11 cellular contexts compared by ENCODE assay signal in genomic region chr2:236658974-236659757, GRCh38.
DNase-seq lines count a peak whose midpoint lies in the region; ATAC-seq, FAIRE-seq and TF ChIP-seq lines count a peak whose summit lies in the region.
"Had no signal": no experiment of that assay in that cellular context is flagged by ENCODE, and none has a peak within 500 bp of the region (broad histone marks: within the 10 kb centered on the region; RNA-seq: fewer than 3 reads in every experiment).

No MANE protein-coding gene starts in this region.

- H3K27ac ChIP-seq in A549 (peak overlapping the region; percentile 88 to 90), RWPE2 (ENCODE audit: poor library complexity, severe bottlenecking) (peak overlapping the region; percentile 69), hepatocyte (peak overlapping the region; percentile 38), trophoblast cell (ENCODE audit: low read depth, low read length) (peak overlapping the region; percentile 46), GM23248 (no peak overlapping the region)
- H3K27ac ChIP-seq: SJCRH30 had no signal

- peak overlapping the region; percentile 90 for H2BK120ac ChIP-seq in trophoblast cell (ENCODE audit: insufficient read depth, low read length, poor library complexity)

- WGBS in A549 (ENCODE audit: missing lambda C conversion rate), result 84% methylated on average over 14 of the region's 16 CpGs
- WGBS in hepatocyte (ENCODE audit: low lambda C conversion rate, missing lambda C conversion rate), result 73% methylated on average over 16 of the region's 16 CpGs
- no CpG with 5 or more reads among the region's 16 CpGs for WGBS in trophoblast cell (ENCODE audit: extremely low coverage, insufficient coverage, insufficient read length)
- 85 to 87% methylated on average over 16 of the region's 16 CpGs for WGBS in GM23248 (ENCODE audit: low coverage in 1 of 2, low lambda C conversion rate in 2 of 2, missing lambda C conversion rate in 2 of 2), 2 experiments

- H3K4me3 ChIP-seq in A549 (no peak overlapping the region), RWPE2 (ENCODE audit: severe bottlenecking) (no peak overlapping the region), hepatocyte (no peak overlapping the region), trophoblast cell (ENCODE audit: low read depth, low read length) (no peak overlapping the region), GM23248 (no peak overlapping the region)
- H3K4me3 ChIP-seq: SJCRH30 had no signal

- in situ Hi-C loops in GM23248 (cut with MboI), result no loop called here

- ATAC-seq in A549 (peak in 1 of 2 experiments; percentile 12; a peak in 2 of 6 replicates), RWPE2 (ENCODE audit: low read depth) (no peak)

- H3K4ac ChIP-seq in trophoblast cell (ENCODE audit: low read depth, low read length), result peak overlapping the region; percentile 49

- no peak overlapping the region for H4K12ac ChIP-seq in trophoblast cell (ENCODE audit: low read depth, low read length)

- H3K4me1 ChIP-seq in A549, result peaks cover 35% of the 10 kb centered on the region
- H3K4me1 ChIP-seq in RWPE2 (ENCODE audit: insufficient read depth, poor library complexity, severe bottlenecking), result peaks cover 19% of the 10 kb centered on the region
- peaks cover 39% of the 10 kb centered on the region for H3K4me1 ChIP-seq in hepatocyte (ENCODE audit: insufficient read depth)
- H3K4me1 ChIP-seq in trophoblast cell (ENCODE audit: control insufficient read depth in 1 of 2, insufficient read depth in 2 of 2, low read length in 2 of 2), result peaks cover 18 to 26% of the 10 kb centered on the region in 2 experiments
- H3K4me1 ChIP-seq in GM23248 (ENCODE audit: insufficient read depth), result peaks cover 42% of the 10 kb centered on the region

- peaks cover 38% of the 10 kb centered on the region for H3F3A ChIP-seq in GM23248 (ENCODE audit: insufficient read depth)

- H2BK12ac ChIP-seq in trophoblast cell (ENCODE audit: low read length), result peak overlapping the region; percentile 93

- peak overlapping the region; percentile 81 for H2BK5ac ChIP-seq in trophoblast cell (ENCODE audit: low read depth, low read length, poor library complexity)

- H3K36me3 ChIP-seq in RWPE2 (ENCODE audit: low read depth) (no peaks in the 10 kb centered on the region), hepatocyte (replicated peaks; ENCODE audit: insufficient read depth, low read depth) (no peaks in the 10 kb centered on the region), trophoblast cell (ENCODE audit: control insufficient read depth in 1 of 2, insufficient read depth in 2 of 2, low read length in 2 of 2) (no peaks in the 10 kb centered on the region), GM23248 (ENCODE audit: low read depth) (no peaks in the 10 kb centered on the region)
- H3K36me3 ChIP-seq: SJCRH30 had no signal

- no peak for TF ChIP-seq EP300 in A549 (IDR thresholded peaks at IDR 0.05)

- TF ChIP-seq POLR2A in A549 (IDR thresholded peaks at IDR 0.05; ENCODE audit: low read length), result no peak

- FAIRE-seq in A549 (lab: Jason Lieb, UNC), result no peak

- no peaks in the 10 kb centered on the region for H3K79me2 ChIP-seq in hepatocyte
- peaks cover 2% of the 10 kb centered on the region for H3K79me2 ChIP-seq in trophoblast cell (ENCODE audit: control insufficient read depth, insufficient read depth, low read length, poor library complexity)
- H3K79me2 ChIP-seq in GM23248 (ENCODE audit: insufficient read depth), result no peaks in the 10 kb centered on the region

- H4K91ac ChIP-seq in trophoblast cell (ENCODE audit: low read depth, low read length), result peak overlapping the region; percentile 91

- H3K4me2 ChIP-seq in A549 (peak overlapping the region; percentile 81; the same call in 2 of the 3 replicates), hepatocyte (no peak overlapping the region), trophoblast cell (ENCODE audit: low read length) (no peak overlapping the region), GM23248 (ENCODE audit: unreplicated experiment) (no peak overlapping the region)

- H2AFZ ChIP-seq in hepatocyte (no peak overlapping the region), trophoblast cell (ENCODE audit: insufficient read depth, low read length, poor library complexity) (peak overlapping the region; percentile 39), GM23248 (no peak overlapping the region)

- H3K27me3 ChIP-seq in RWPE2 (ENCODE audit: insufficient read depth, poor library complexity, severe bottlenecking), result no peaks in the 10 kb centered on the region
- H3K27me3 ChIP-seq in hepatocyte, result no peaks in the 10 kb centered on the region
- H3K27me3 ChIP-seq in trophoblast cell (ENCODE audit: insufficient read depth, low read length), result no peaks in the 10 kb centered on the region
- H3K27me3 ChIP-seq in GM23248 (replicated peaks; ENCODE audit: insufficient read depth), result no peaks in the 10 kb centered on the region
- H3K27me3 ChIP-seq: SJCRH30 had no signal

- H3K9ac ChIP-seq in trophoblast cell (ENCODE audit: low read length) (no peak overlapping the region), GM23248 (no peak overlapping the region)

- H3K18ac ChIP-seq in trophoblast cell (ENCODE audit: low read length), result peak overlapping the region; percentile 81

- TF ChIP-seq RAD21 in A549 (conservative IDR thresholded peaks at IDR 0.05 in 1 of 2, IDR thresholded peaks at IDR 0.05 in 1 of 2), result no peak

- H3K9me2 ChIP-seq in hepatocyte (replicated peaks; ENCODE audit: insufficient read depth), result no peaks in the 10 kb centered on the region
- H3K9me2 ChIP-seq in GM23248 (ENCODE audit: insufficient read depth), result no peaks in the 10 kb centered on the region

- CTCF ChIA-PET in A549 (lab: Yijun Ruan, JAX), result interaction anchor here (0.7 to 1.3 kb wide), 2 partner anchors 15 to 115 kb away, joined by 3 to 4 read pairs; no protein-coding TSS in a partner anchor

- H3K79me1 ChIP-seq in trophoblast cell (ENCODE audit: low read length), result peaks cover 46% of the 10 kb centered on the region

- peak overlapping the region; percentile 38 for H4K8ac ChIP-seq in trophoblast cell (ENCODE audit: low read depth, low read length)

- no peak for TF ChIP-seq CTCF in A549 (IDR thresholded peaks at IDR 0.05)
- TF ChIP-seq CTCF in RWPE2 (IDR thresholded peaks at IDR 0.05; ENCODE audit: poor library complexity, severe bottlenecking), result no peak
- no peak for TF ChIP-seq CTCF in hepatocyte (IDR thresholded peaks at IDR 0.05; ENCODE audit: poor library complexity)

- H3K14ac ChIP-seq in trophoblast cell (ENCODE audit: low read length), result peak overlapping the region; percentile 91

- H3K9me3 ChIP-seq in A549, result no peaks in the 10 kb centered on the region
- H3K9me3 ChIP-seq in RWPE2 (ENCODE audit: severe bottlenecking), result no peaks in the 10 kb centered on the region
- no peaks in the 10 kb centered on the region for H3K9me3 ChIP-seq in hepatocyte (ENCODE audit: low read depth)
- H3K9me3 ChIP-seq in trophoblast cell (ENCODE audit: insufficient read depth, low read depth, low read length), result peaks cover 4% of the 10 kb centered on the region
- H3K9me3 ChIP-seq in GM23248 (ENCODE audit: low read depth), result no peaks in the 10 kb centered on the region
- H3K9me3 ChIP-seq: SJCRH30 had no signal

- H4K20me1 ChIP-seq in hepatocyte (ENCODE audit: insufficient read depth, poor library complexity, severe bottlenecking) (no peaks in the 10 kb centered on the region), GM23248 (ENCODE audit: insufficient read depth) (no peaks in the 10 kb centered on the region)

- POLR2A ChIA-PET in A549 (lab: Yijun Ruan, JAX), result interaction anchor here (1.3 kb wide), 1 partner anchor 16 kb away, joined by 5 read pairs; no protein-coding TSS in a partner anchor

- H3K23ac ChIP-seq in trophoblast cell (ENCODE audit: low read length), result no peak overlapping the region

- DNase-seq in A549 (ENCODE audit: low read depth in 1 of 2, low spot score in 1 of 2), result no peak
- DNase-seq in RWPE2 (ENCODE audit: low spot score), result no peak
- DNase-seq in hepatocyte (ENCODE audit: low spot score), result no peak
- no peak for DNase-seq in trophoblast cell
- DNase-seq in activated CD4-positive, alpha-beta T cell treated with anti-CD3 and anti-CD28 coated beads, Interleukin-2, amount 50 U/mL, for 4 hours, result no peak
- DNase-seq in GM23248, result no peak
- DNase-seq in inferior parietal cortex (ENCODE audit: extremely low spot score), result no peak
- DNase-seq: Calu3; CD4-positive, alpha-beta T cell; H9; SJCRH30 had no signal

- peak overlapping the region; percentile 92 for H2AK5ac ChIP-seq in trophoblast cell (ENCODE audit: low read length)

TF ChIP-seq in A549, 52 proteins besides CTCF, POLR2A, EP300 and RAD21:
- TF ChIP-seq RARB (CRISPR knock-in tag; IDR thresholded peaks at IDR 0.05) (no peak), CBX8 (IDR thresholded peaks at IDR 0.05) (no peak), ZSCAN20 (CRISPR knock-in tag; IDR thresholded peaks at IDR 0.05) (no peak), JUN (IDR thresholded peaks at IDR 0.05) (no peak), GATA3 (IDR thresholded peaks at IDR 0.05; ENCODE audit: borderline replicate concordance) (no peak), FOSL2 (IDR thresholded peaks at IDR 0.05) (no peak), FOSL2 (CRISPR knock-in tag; IDR thresholded peaks at IDR 0.05) (no peak), NFE2L2 (conservative IDR thresholded peaks at IDR 0.05; ENCODE audit: low read length) (no peak), HEYL (CRISPR knock-in tag; IDR thresholded peaks at IDR 0.05) (no peak), USF2 (IDR thresholded peaks at IDR 0.05) (no peak), ESRRA (IDR thresholded peaks at IDR 0.05; ENCODE audit: borderline replicate concordance, low read length) (no peak)
